Comparison of ENCODE assay signal across 33 cellular contexts in genomic region chr4:105527081-105527480, GRCh38. TPM values are rescaled to one million over a fixed set of nuclear protein-coding genes. Genes with fewer than 3 reads are reported as not detected.
"Had no signal": no experiment of that assay in that cellular context is flagged by ENCODE, and none has a peak within 500 bp of the region (broad histone marks: within the 10 kb centered on the region; RNA-seq: fewer than 3 reads in every experiment).

No MANE protein-coding gene starts in this region.

- H3K4me3 ChIP-seq: ascending aorta, cardiac muscle cell, PC-9, SJCRH30, SK-N-MC had no signal

- H3K4me1 ChIP-seq: ascending aorta, SJCRH30 had no signal

- H3K27me3 ChIP-seq: ascending aorta, cardiac muscle cell, SJCRH30 had no signal

- H3K9me3 Mint-ChIP-seq: activated CD4-positive, alpha-beta T cell treated with anti-CD3 and anti-CD28 coated beads, Interleukin-2, amount 10 ng/mL, durations not matched to agents 24 days and 14 days; activated CD8-positive, alpha-beta T cell treated with anti-CD3 and anti-CD28 coated beads for 36 hours; activated naive CD4-positive, alpha-beta T cell treated with anti-CD3 and anti-CD28 coated beads, Interleukin-2, amount 50 U/mL, for 24 hours; activated naive CD8-positive, alpha-beta T cell treated with anti-CD3 and anti-CD28 coated beads, Interleukin-2, amount 10 ng/mL, durations not matched to agents 7 days and 5 days; activated T-cell treated with anti-CD3 and anti-CD28 coated beads, Interleukin-2, amount 50 U/mL, for 72 hours; activated T-helper 2 cell treated with anti-CD3 and anti-CD28 coated beads, Interferon-gamma antibody, Interleukin-2, Interleukin-4, amounts not matched to agents 10 μg/mL and 5 μg/mL and 100 μg/mL, durations not matched to agents 14 hours and 24 hours and 36 hours; central memory CD8-positive, alpha-beta T cell had no signal

- H3K36me3 ChIP-seq: ascending aorta, cardiac muscle cell, SJCRH30, WERI-Rb-1 had no signal

- H3K27ac Mint-ChIP-seq: activated CD4-positive, alpha-beta T cell treated with anti-CD3 and anti-CD28 coated beads, Interleukin-2, amount 10 ng/mL, durations not matched to agents 24 days and 14 days; activated CD8-positive, alpha-beta T cell treated with anti-CD3 and anti-CD28 coated beads for 36 hours; activated naive CD4-positive, alpha-beta T cell treated with anti-CD3 and anti-CD28 coated beads, Interleukin-2, amount 50 U/mL, for 24 hours; activated naive CD8-positive, alpha-beta T cell treated with anti-CD3 and anti-CD28 coated beads, Interleukin-2, amount 10 ng/mL, durations not matched to agents 7 days and 5 days; activated T-cell treated with anti-CD3 and anti-CD28 coated beads, Interleukin-2, amount 50 U/mL, for 72 hours; activated T-helper 2 cell treated with anti-CD3 and anti-CD28 coated beads, Interferon-gamma antibody, Interleukin-2, Interleukin-4, amounts not matched to agents 10 μg/mL and 5 μg/mL and 100 μg/mL, durations not matched to agents 14 hours and 24 hours and 36 hours had no signal

- H3K4me1 Mint-ChIP-seq: activated CD4-positive, alpha-beta T cell treated with anti-CD3 and anti-CD28 coated beads, Interleukin-2, amount 10 ng/mL, durations not matched to agents 24 days and 14 days; activated naive CD4-positive, alpha-beta T cell treated with anti-CD3 and anti-CD28 coated beads, Interleukin-2, amount 50 U/mL, for 24 hours; activated naive CD8-positive, alpha-beta T cell treated with anti-CD3 and anti-CD28 coated beads, Interleukin-2, amount 10 ng/mL, durations not matched to agents 7 days and 5 days; central memory CD8-positive, alpha-beta T cell had no signal

- H3K36me3 Mint-ChIP-seq: activated naive CD4-positive, alpha-beta T cell treated with anti-CD3 and anti-CD28 coated beads, Interleukin-2, amount 50 U/mL, for 24 hours; activated naive CD8-positive, alpha-beta T cell treated with anti-CD3 and anti-CD28 coated beads, Interleukin-2, amount 10 ng/mL, durations not matched to agents 7 days and 5 days had no signal

- DNase-seq: activated CD4-positive, alpha-beta T cell treated with anti-CD3 and anti-CD28 coated beads, Interleukin-2, amount 10 ng/mL, durations not matched to agents 24 days and 14 days; activated CD4-positive, alpha-beta T cell treated with anti-CD3 and anti-CD28 coated beads, Interleukin-2, amount 50 U/mL, for 4 hours; activated CD8-positive, alpha-beta T cell treated with anti-CD3 and anti-CD28 coated beads for 36 hours; activated gamma-delta T cell; activated naive CD4-positive, alpha-beta T cell treated with Interleukin-2 at 50 U/mL for 16 hours; activated naive CD8-positive, alpha-beta T cell treated with anti-CD3 and anti-CD28 coated beads, Interleukin-2, amount 10 ng/mL, durations not matched to agents 7 days and 5 days; activated T-cell treated with anti-CD3 and anti-CD28 coated beads, Interleukin-2, amount 50 U/mL, for 1 hour; activated T-cell treated with anti-CD3 and anti-CD28 coated beads, Interleukin-2, amount 50 U/mL, for 72 hours; amygdala; NCI-H1105; NCI-H1417 treated with DMSO at 0.1 percent for 48 hours; NCI-H187 treated with DMSO at 0.1 percent for 48 hours; NCI-H2081; NCI-H226; NCI-H524 treated with DMSO at 0.1 percent for 48 hours; PC-9; Right ventricle myocardium superior; T1000; WERI-Rb-1 had no signal

- H2AFZ ChIP-seq: PC-9 had no signal

- H3K4me3 Mint-ChIP-seq: activated CD4-positive, alpha-beta T cell treated with anti-CD3 and anti-CD28 coated beads, Interleukin-2, amount 10 ng/mL, durations not matched to agents 24 days and 14 days; activated CD8-positive, alpha-beta T cell treated with anti-CD3 and anti-CD28 coated beads for 36 hours; activated naive CD4-positive, alpha-beta T cell treated with anti-CD3 and anti-CD28 coated beads, Interleukin-2, amount 50 U/mL, for 24 hours; activated naive CD8-positive, alpha-beta T cell treated with anti-CD3 and anti-CD28 coated beads, Interleukin-2, amount 10 ng/mL, durations not matched to agents 7 days and 5 days; activated T-cell treated with anti-CD3 and anti-CD28 coated beads, Interleukin-2, amount 50 U/mL, for 72 hours; central memory CD8-positive, alpha-beta T cell had no signal

- H3K4me2 ChIP-seq: PC-9 had no signal

- H3K27ac ChIP-seq: ascending aorta, cardiac muscle cell, PC-9, RWPE1, SJCRH30, SK-N-MC, WERI-Rb-1 had no signal

- H3K9me3 ChIP-seq: ascending aorta, SJCRH30 had no signal

- ATAC-seq: activated CD8-positive, alpha-beta T cell treated with anti-CD3 and anti-CD28 coated beads for 36 hours; activated T-cell treated with anti-CD3 and anti-CD28 coated beads, Interleukin-2, amount 50 U/mL, for 72 hours had no signal

RNA-seq across cellular contexts. Expression of gene ARHGEF38, which starts 25.3 kb away (rescaled TPM):
- total RNA-seq: activated CD4-positive, alpha-beta T cell treated with anti-CD3 and anti-CD28 coated beads, Interleukin-2, amount 10 ng/mL, durations not matched to agents 24 days and 14 days; activated CD8-positive, alpha-beta memory T cell treated with anti-CD3 and anti-CD28 coated beads for 36 hours; activated CD8-positive, alpha-beta T cell treated with anti-CD3 and anti-CD28 coated beads for 36 hours; activated naive CD8-positive, alpha-beta T cell treated with anti-CD3 and anti-CD28 coated beads, Interleukin-2, amount 10 ng/mL, durations not matched to agents 7 days and 5 days; activated T-cell treated with anti-CD3 and anti-CD28 coated beads, Interleukin-2, amount 50 U/mL, for 72 hours; activated T-helper 2 cell treated with anti-CD3 and anti-CD28 coated beads, Interferon-gamma antibody, Interleukin-2, Interleukin-4, amounts not matched to agents 10 μg/mL and 5 μg/mL and 100 μg/mL, durations not matched to agents 14 hours and 24 hours and 36 hours; ascending aorta; cardiac muscle cell; chondrocyte; MCF 10A; OCI-LY7; Right ventricle myocardium superior; SJCRH30; T-helper 1 cell treated with Interleukin-12 subunit alpha and Interleukin-12 subunit beta and Interleukin-4 antibody, amounts not matched to agents 30 ng/mL and 1 ng/mL, for 36 hours; T-helper 2 cell treated with Interferon-gamma antibody and Interleukin-4, amounts not matched to agents 100 ng/mL and 5 ng/mL, for 36 hours had no signal
